Comparison of ENCODE assay signal across 2 cellular contexts in the genomic region with DNA sequence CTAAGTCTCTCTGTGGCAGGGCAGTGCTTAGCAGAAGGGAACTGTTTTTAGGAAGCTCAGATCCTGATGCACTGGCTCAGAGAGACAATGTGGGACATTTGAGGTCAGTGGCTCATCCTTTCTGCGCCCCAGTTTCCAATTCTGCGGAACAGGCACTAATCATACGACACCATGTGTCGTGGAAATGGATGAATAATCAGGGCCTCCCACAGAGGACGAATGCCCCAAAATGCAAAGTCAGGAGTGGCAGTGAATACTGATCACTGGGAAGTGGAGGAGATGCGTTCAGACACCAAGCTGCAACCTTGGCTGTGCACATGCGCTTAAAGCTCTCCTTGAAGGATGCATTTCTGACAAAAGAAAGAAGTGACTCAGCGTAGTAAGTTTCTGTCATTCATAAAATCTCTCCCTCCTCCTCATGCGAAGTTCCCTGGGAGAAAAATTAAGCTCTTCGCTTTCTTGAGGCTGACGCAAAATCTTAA.
TF ChIP-seq lines count a peak whose summit lies in the region.

No MANE protein-coding gene starts in this region.

TF ChIP-seq in GM12891, 5 proteins besides CTCF, POLR2A, EP300 and RAD21:
- TF ChIP-seq TAF1 (IDR thresholded peaks at IDR 0.05; ENCODE audit: low read depth, low read length), result no peak
- TF ChIP-seq SPI1 (IDR thresholded peaks at IDR 0.05; ENCODE audit: low read depth, low read length), result 0 out of 2 replicates have a peak, but pooled peaks have one; percentile 1
- no peak for TF ChIP-seq POU2F2 (IDR thresholded peaks at IDR 0.05; ENCODE audit: low read depth, low read length)
- no peak for TF ChIP-seq POLR2AphosphoS5 (IDR thresholded peaks at IDR 0.05; ENCODE audit: low read depth, low read length)
- TF ChIP-seq PAX5 (IDR thresholded peaks at IDR 0.05; ENCODE audit: insufficient read depth, low read length, severe bottlenecking), result no peak

TF ChIP-seq in K562, 482 proteins besides CTCF, POLR2A, EP300 and RAD21 (continues in another document):
- TF ChIP-seq C11orf30 (IDR thresholded peaks at IDR 0.05; ENCODE audit: low read depth) (peak; percentile 43), FOXJ3 (CRISPR knock-in tag; IDR thresholded peaks at IDR 0.05) (no peak), BMI1 (IDR thresholded peaks at IDR 0.05; ENCODE audit: low read length) (no peak), KLF6 (CRISPR knock-in tag; IDR thresholded peaks at IDR 0.05; ENCODE audit: borderline replicate concordance) (no peak), RBM34 (IDR thresholded peaks at IDR 0.05; ENCODE audit: borderline replicate concordance, insufficient read depth, low read length) (no peak), ARID1B (IDR thresholded peaks at IDR 0.05) (no peak), NELFE (IDR thresholded peaks at IDR 0.05; ENCODE audit: insufficient read depth, insufficient read length) (no peak), PHB2 (IDR thresholded peaks at IDR 0.05; ENCODE audit: low read depth) (no peak), MTF1 (CRISPR knock-in tag; IDR thresholded peaks at IDR 0.05; ENCODE audit: borderline replicate concordance) (no peak), MEIS2 (IDR thresholded peaks at IDR 0.05; ENCODE audit: partially characterized antibody) (no peak), ZNF197 (CRISPR knock-in tag; IDR thresholded peaks at IDR 0.05; ENCODE audit: low read depth) (no peak), NRF1 (conservative IDR thresholded peaks at IDR 0.05 in 1 of 2, IDR thresholded peaks at IDR 0.05 in 1 of 2) (peak; percentile 50 to 67), MYNN (IDR thresholded peaks at IDR 0.05) (no peak), MYNN (CRISPR knock-in tag; IDR thresholded peaks at IDR 0.05) (no peak), RNF2 (IDR thresholded peaks at IDR 0.05) (no peak), ZNF57 (CRISPR knock-in tag; IDR thresholded peaks at IDR 0.05) (no peak), ZNF165 (CRISPR knock-in tag; IDR thresholded peaks at IDR 0.05; ENCODE audit: borderline replicate concordance) (no peak), ZNF316 (IDR thresholded peaks at IDR 0.05) (peak; percentile 56), IRF2 (CRISPR knock-in tag; IDR thresholded peaks at IDR 0.05) (no peak), TRIM28 (IDR thresholded peaks at IDR 0.05) (no peak), PTBP1 (IDR thresholded peaks at IDR 0.05; ENCODE audit: low read depth, low read length) (no peak), TCF3 (CRISPR knock-in tag; IDR thresholded peaks at IDR 0.05) (no peak), POLR2H (tag; IDR thresholded peaks at IDR 0.05; ENCODE audit: low read depth) (no peak), NFE2 (IDR thresholded peaks at IDR 0.05; ENCODE audit: low read depth) (peak; percentile 36; the same call in 1 of the 2 replicates), ZNF212 (CRISPR knock-in tag; IDR thresholded peaks at IDR 0.05) (no peak), SRSF9 (IDR thresholded peaks at IDR 0.05; ENCODE audit: borderline replicate concordance, low read depth, low read length) (no peak), ZBTB1 (CRISPR knock-in tag; IDR thresholded peaks at IDR 0.05; ENCODE audit: borderline replicate concordance, low read depth) (no peak), HNRNPL (IDR thresholded peaks at IDR 0.05; ENCODE audit: low read depth, low read length) (no peak)
- TF ChIP-seq, protein P1, sequence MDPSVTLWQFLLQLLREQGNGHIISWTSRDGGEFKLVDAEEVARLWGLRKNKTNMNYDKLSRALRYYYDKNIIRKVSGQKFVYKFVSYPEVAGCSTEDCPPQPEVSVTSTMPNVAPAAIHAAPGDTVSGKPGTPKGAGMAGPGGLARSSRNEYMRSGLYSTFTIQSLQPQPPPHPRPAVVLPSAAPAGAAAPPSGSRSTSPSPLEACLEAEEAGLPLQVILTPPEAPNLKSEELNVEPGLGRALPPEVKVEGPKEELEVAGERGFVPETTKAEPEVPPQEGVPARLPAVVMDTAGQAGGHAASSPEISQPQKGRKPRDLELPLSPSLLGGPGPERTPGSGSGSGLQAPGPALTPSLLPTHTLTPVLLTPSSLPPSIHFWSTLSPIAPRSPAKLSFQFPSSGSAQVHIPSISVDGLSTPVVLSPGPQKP (CRISPR knock-in tag; IDR thresholded peaks at IDR 0.05), result no peak
- TF ChIP-seq, protein P2, sequence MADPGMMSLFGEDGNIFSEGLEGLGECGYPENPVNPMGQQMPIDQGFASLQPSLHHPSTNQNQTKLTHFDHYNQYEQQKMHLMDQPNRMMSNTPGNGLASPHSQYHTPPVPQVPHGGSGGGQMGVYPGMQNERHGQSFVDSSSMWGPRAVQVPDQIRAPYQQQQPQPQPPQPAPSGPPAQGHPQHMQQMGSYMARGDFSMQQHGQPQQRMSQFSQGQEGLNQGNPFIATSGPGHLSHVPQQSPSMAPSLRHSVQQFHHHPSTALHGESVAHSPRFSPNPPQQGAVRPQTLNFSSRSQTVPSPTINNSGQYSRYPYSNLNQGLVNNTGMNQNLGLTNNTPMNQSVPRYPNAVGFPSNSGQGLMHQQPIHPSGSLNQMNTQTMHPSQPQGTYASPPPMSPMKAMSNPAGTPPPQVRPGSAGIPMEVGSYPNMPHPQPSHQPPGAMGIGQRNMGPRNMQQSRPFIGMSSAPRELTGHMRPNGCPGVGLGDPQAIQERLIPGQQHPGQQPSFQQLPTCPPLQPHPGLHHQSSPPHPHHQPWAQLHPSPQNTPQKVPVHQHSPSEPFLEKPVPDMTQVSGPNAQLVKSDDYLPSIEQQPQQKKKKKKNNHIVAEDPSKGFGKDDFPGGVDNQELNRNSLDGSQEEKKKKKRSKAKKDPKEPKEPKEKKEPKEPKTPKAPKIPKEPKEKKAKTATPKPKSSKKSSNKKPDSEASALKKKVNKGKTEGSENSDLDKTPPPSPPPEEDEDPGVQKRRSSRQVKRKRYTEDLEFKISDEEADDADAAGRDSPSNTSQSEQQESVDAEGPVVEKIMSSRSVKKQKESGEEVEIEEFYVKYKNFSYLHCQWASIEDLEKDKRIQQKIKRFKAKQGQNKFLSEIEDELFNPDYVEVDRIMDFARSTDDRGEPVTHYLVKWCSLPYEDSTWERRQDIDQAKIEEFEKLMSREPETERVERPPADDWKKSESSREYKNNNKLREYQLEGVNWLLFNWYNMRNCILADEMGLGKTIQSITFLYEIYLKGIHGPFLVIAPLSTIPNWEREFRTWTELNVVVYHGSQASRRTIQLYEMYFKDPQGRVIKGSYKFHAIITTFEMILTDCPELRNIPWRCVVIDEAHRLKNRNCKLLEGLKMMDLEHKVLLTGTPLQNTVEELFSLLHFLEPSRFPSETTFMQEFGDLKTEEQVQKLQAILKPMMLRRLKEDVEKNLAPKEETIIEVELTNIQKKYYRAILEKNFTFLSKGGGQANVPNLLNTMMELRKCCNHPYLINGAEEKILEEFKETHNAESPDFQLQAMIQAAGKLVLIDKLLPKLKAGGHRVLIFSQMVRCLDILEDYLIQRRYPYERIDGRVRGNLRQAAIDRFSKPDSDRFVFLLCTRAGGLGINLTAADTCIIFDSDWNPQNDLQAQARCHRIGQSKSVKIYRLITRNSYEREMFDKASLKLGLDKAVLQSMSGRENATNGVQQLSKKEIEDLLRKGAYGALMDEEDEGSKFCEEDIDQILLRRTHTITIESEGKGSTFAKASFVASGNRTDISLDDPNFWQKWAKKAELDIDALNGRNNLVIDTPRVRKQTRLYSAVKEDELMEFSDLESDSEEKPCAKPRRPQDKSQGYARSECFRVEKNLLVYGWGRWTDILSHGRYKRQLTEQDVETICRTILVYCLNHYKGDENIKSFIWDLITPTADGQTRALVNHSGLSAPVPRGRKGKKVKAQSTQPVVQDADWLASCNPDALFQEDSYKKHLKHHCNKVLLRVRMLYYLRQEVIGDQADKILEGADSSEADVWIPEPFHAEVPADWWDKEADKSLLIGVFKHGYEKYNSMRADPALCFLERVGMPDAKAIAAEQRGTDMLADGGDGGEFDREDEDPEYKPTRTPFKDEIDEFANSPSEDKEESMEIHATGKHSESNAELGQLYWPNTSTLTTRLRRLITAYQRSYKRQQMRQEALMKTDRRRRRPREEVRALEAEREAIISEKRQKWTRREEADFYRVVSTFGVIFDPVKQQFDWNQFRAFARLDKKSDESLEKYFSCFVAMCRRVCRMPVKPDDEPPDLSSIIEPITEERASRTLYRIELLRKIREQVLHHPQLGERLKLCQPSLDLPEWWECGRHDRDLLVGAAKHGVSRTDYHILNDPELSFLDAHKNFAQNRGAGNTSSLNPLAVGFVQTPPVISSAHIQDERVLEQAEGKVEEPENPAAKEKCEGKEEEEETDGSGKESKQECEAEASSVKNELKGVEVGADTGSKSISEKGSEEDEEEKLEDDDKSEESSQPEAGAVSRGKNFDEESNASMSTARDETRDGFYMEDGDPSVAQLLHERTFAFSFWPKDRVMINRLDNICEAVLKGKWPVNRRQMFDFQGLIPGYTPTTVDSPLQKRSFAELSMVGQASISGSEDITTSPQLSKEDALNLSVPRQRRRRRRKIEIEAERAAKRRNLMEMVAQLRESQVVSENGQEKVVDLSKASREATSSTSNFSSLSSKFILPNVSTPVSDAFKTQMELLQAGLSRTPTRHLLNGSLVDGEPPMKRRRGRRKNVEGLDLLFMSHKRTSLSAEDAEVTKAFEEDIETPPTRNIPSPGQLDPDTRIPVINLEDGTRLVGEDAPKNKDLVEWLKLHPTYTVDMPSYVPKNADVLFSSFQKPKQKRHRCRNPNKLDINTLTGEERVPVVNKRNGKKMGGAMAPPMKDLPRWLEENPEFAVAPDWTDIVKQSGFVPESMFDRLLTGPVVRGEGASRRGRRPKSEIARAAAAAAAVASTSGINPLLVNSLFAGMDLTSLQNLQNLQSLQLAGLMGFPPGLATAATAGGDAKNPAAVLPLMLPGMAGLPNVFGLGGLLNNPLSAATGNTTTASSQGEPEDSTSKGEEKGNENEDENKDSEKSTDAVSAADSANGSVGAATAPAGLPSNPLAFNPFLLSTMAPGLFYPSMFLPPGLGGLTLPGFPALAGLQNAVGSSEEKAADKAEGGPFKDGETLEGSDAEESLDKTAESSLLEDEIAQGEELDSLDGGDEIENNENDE (IDR thresholded peaks at IDR 0.05; ENCODE audit: low read depth, low read length), result no peak
- TF ChIP-seq, protein P3, sequence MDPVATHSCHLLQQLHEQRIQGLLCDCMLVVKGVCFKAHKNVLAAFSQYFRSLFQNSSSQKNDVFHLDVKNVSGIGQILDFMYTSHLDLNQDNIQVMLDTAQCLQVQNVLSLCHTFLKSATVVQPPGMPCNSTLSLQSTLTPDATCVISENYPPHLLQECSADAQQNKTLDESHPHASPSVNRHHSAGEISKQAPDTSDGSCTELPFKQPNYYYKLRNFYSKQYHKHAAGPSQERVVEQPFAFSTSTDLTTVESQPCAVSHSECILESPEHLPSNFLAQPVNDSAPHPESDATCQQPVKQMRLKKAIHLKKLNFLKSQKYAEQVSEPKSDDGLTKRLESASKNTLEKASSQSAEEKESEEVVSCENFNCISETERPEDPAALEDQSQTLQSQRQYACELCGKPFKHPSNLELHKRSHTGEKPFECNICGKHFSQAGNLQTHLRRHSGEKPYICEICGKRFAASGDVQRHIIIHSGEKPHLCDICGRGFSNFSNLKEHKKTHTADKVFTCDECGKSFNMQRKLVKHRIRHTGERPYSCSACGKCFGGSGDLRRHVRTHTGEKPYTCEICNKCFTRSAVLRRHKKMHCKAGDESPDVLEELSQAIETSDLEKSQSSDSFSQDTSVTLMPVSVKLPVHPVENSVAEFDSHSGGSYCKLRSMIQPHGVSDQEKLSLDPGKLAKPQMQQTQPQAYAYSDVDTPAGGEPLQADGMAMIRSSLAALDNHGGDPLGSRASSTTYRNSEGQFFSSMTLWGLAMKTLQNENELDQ (CRISPR knock-in tag; IDR thresholded peaks at IDR 0.05; ENCODE audit: borderline replicate concordance), result no peak
- TF ChIP-seq, protein P4, sequence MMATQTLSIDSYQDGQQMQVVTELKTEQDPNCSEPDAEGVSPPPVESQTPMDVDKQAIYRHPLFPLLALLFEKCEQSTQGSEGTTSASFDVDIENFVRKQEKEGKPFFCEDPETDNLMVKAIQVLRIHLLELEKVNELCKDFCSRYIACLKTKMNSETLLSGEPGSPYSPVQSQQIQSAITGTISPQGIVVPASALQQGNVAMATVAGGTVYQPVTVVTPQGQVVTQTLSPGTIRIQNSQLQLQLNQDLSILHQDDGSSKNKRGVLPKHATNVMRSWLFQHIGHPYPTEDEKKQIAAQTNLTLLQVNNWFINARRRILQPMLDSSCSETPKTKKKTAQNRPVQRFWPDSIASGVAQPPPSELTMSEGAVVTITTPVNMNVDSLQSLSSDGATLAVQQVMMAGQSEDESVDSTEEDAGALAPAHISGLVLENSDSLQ (IDR thresholded peaks at IDR 0.05), result peak; percentile 30; the same call in 1 of the 2 replicates
- TF ChIP-seq, protein P5, sequence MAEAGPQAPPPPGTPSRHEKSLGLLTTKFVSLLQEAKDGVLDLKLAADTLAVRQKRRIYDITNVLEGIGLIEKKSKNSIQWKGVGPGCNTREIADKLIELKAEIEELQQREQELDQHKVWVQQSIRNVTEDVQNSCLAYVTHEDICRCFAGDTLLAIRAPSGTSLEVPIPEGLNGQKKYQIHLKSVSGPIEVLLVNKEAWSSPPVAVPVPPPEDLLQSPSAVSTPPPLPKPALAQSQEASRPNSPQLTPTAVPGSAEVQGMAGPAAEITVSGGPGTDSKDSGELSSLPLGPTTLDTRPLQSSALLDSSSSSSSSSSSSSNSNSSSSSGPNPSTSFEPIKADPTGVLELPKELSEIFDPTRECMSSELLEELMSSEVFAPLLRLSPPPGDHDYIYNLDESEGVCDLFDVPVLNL (CRISPR knock-in tag; IDR thresholded peaks at IDR 0.05; ENCODE audit: low read depth), result no peak
- TF ChIP-seq, protein P6, sequence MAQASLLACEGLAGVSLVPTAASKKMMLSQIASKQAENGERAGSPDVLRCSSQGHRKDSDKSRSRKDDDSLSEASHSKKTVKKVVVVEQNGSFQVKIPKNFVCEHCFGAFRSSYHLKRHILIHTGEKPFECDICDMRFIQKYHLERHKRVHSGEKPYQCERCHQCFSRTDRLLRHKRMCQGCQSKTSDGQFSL (CRISPR knock-in tag; IDR thresholded peaks at IDR 0.05), result no peak
- TF ChIP-seq, protein P6 (tag; IDR thresholded peaks at IDR 0.05), result no peak
- TF ChIP-seq, protein P7, sequence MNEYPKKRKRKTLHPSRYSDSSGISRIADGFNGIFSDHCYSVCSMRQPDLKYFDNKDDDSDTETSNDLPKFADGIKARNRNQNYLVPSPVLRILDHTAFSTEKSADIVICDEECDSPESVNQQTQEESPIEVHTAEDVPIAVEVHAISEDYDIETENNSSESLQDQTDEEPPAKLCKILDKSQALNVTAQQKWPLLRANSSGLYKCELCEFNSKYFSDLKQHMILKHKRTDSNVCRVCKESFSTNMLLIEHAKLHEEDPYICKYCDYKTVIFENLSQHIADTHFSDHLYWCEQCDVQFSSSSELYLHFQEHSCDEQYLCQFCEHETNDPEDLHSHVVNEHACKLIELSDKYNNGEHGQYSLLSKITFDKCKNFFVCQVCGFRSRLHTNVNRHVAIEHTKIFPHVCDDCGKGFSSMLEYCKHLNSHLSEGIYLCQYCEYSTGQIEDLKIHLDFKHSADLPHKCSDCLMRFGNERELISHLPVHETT (CRISPR knock-in tag; conservative IDR thresholded peaks at IDR 0.05 in 1 of 2, IDR thresholded peaks at IDR 0.05 in 1 of 2), result no peak
- TF ChIP-seq, protein P8, sequence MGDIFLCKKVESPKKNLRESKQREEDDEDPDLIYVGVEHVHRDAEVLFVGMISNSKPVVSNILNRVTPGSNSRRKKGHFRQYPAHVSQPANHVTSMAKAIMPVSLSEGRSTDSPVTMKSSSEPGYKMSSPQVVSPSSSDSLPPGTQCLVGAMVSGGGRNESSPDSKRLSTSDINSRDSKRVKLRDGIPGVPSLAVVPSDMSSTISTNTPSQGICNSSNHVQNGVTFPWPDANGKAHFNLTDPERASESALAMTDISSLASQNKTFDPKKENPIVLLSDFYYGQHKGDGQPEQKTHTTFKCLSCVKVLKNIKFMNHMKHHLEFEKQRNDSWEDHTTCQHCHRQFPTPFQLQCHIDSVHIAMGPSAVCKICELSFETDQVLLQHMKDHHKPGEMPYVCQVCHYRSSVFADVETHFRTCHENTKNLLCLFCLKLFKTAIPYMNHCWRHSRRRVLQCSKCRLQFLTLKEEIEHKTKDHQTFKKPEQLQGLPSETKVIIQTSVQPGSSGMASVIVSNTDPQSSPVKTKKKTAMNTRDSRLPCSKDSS (IDR thresholded peaks at IDR 0.05; ENCODE audit: low read depth, partially characterized antibody), result no peak
